Comparison of ENCODE assay signal across 8 cellular contexts in genomic region chr6:157323924-157324276, GRCh38. TPM values are rescaled to one million over a fixed set of nuclear protein-coding genes. Genes with fewer than 3 reads are reported as not detected.
A peak's percentile ranks its signal among the peaks of the same experiment; 100 is the strongest.
DNase-seq lines count a peak whose midpoint lies in the region; ATAC-seq, FAIRE-seq and TF ChIP-seq lines count a peak whose summit lies in the region.

No MANE protein-coding gene starts in this region.

- H3K4ac ChIP-seq in IMR-90 (ENCODE audit: low read depth, low read length): peak overlapping the region; percentile 85

- H2BK5ac ChIP-seq in IMR-90 (ENCODE audit: low read depth, low read length, poor library complexity, severe bottlenecking): peak overlapping the region; percentile 64

- peak overlapping the region; percentile 88 for H2AFZ ChIP-seq in IMR-90 (replicated peaks; ENCODE audit: low read length, poor library complexity)

- H2BK20ac ChIP-seq in IMR-90 (ENCODE audit: low read depth, low read length): peak overlapping the region; percentile 5; the same call in 1 of the 2 replicates

- H3K36me3 ChIP-seq in BJ (ENCODE audit: control insufficient read depth, insufficient read depth, low read length): no peaks in the 10 kb centered on the region; the same call in 1 of the 2 replicates
- H3K36me3 ChIP-seq in IMR-90 (ENCODE audit: control insufficient read depth, insufficient read depth, low read length): no peaks in the 10 kb centered on the region
- no peaks in the 10 kb centered on the region for H3K36me3 ChIP-seq in neutrophil
- no peaks in the 10 kb centered on the region for H3K36me3 ChIP-seq in uterus

- peak overlapping the region; percentile 45; the same call in 1 of the 3 replicates for H2BK15ac ChIP-seq in IMR-90 (ENCODE audit: low read depth, low read length)

- CTCF ChIA-PET in BJ (lab: Yijun Ruan, JAX): interaction anchor here (0.9 to 2.5 kb wide), 4 partner anchors 9 to 344 kb away, joined by 3 to 10 read pairs (median 5); no protein-coding TSS in a partner anchor
- CTCF ChIA-PET in IMR-90 (lab: Yijun Ruan, JAX): interaction anchor here (0.6 to 2.2 kb wide), 4 partner anchors 9 to 305 kb away, joined by 3 to 9 read pairs (median 4); no protein-coding TSS in a partner anchor

- peak overlapping the region; percentile 65 for H4K91ac ChIP-seq in IMR-90 (ENCODE audit: insufficient read depth, low read depth, low read length)

- no peaks in the 10 kb centered on the region; the same call in 1 of the 2 replicates for H4K20me1 ChIP-seq in IMR-90 (ENCODE audit: insufficient read depth, low read length)

- intact Hi-C loops in IMR-90 (cut with micrococcal nuclease): loop anchor here (1.0 to 5.0 kb wide), 4 partner anchors 56 to 548 kb away; no protein-coding TSS in a partner anchor
- intact Hi-C loops in uterus (cut with DNase I; ENCODE audit: low total_unique reads): loop anchor here (10.0 kb wide), 2 partner anchors 61 to 341 kb away; partner anchors contain the start of gene ZDHHC14

- peaks cover 3% of the 10 kb centered on the region; the same call in 1 of the 2 replicates for H3K9me1 ChIP-seq in IMR-90 (ENCODE audit: insufficient read depth, low read length)

- H3K4me3 ChIP-seq in BJ (ENCODE audit: low read depth, low read length): peak overlapping the region; percentile 61
- H3K4me3 ChIP-seq in IMR-90 (ENCODE audit: insufficient read depth, low read depth, low read length): peak overlapping the region; percentile 86
- peak overlapping the region; percentile 71 to 77 for H3K4me3 ChIP-seq in neutrophil (ENCODE audit: low read depth in 1 of 2, low read length in 1 of 2)
- H3K4me3 ChIP-seq in uterus: peak overlapping the region; percentile 73 to 95

- peak overlapping the region; percentile 36 for H2BK120ac ChIP-seq in IMR-90 (ENCODE audit: low read depth, low read length)

- peaks cover 9% of the 10 kb centered on the region for H3K36me3 Mint-ChIP-seq in activated T-helper 17 cell treated with anti-CD3 and anti-CD28 coated beads, Interleukin-2, amount 50 U/mL, for 72 hours (ENCODE audit: low read depth)

- H3K9ac ChIP-seq in IMR-90 (ENCODE audit: low read depth, low read length): peak overlapping the region; percentile 82

- POLR2A ChIA-PET in BJ (lab: Charles Lee) (interaction anchor here (0.7 kb wide), 1 partner anchor 283 kb away, joined by 3 read pairs; no protein-coding TSS in a partner anchor), IMR-90 (lab: Charles Lee; ENCODE audit: unreplicated experiment) (interaction anchor here (0.6 kb wide), 1 partner anchor 313 kb away, joined by 3 read pairs; no protein-coding TSS in a partner anchor)

- no peak for DNase-seq in BJ (ENCODE audit: low read depth)
- DNase-seq in IMR-90: peak; percentile 81
- DNase-seq in frontal cortex (ENCODE audit: low spot score in 2 of 2): peak; percentile 31 to 46
- DNase-seq in uterus: peak; percentile 80
- no peak for DNase-seq in NCI-H1105 treated with DMSO at 0.1 percent for 48 hours (lab: John Stamatoyannopoulos, UW)

- peak; percentile 30 for ATAC-seq in GM21367 (IDR thresholded peaks at IDR 0.05; ENCODE audit: unreplicated experiment)
- ATAC-seq in IMR-90 (ENCODE audit: low read depth): peak; percentile 63
- ATAC-seq in activated T-helper 17 cell treated with anti-CD3 and anti-CD28 coated beads, Interleukin-2, amount 50 U/mL, for 72 hours (replicated peaks): peak; percentile 39

- WGBS in IMR-90 (ENCODE audit: extremely low coverage in 2 of 2, insufficient read length in 1 of 2), 2 experiments: 1% methylated on average over 15 of the region's 21 CpGs; no CpG with 5 or more reads in 1 of the 2 experiments

- H3K18ac ChIP-seq in IMR-90 (ENCODE audit: low read depth, low read length): peak overlapping the region; percentile 40

- peaks cover 17% of the 10 kb centered on the region for H3K4me1 Mint-ChIP-seq in activated T-helper 17 cell treated with anti-CD3 and anti-CD28 coated beads, Interleukin-2, amount 50 U/mL, for 72 hours

- H3K27ac ChIP-seq in IMR-90 (ENCODE audit: insufficient read depth, low read length): peak overlapping the region; percentile 84
- H3K27ac ChIP-seq in neutrophil: peak overlapping the region; percentile 80
- peak overlapping the region; percentile 91 to 93 for H3K27ac ChIP-seq in uterus

- H3K9me3 ChIP-seq in IMR-90 (ENCODE audit: control insufficient read depth, insufficient read depth, low read length) (no peaks in the 10 kb centered on the region), neutrophil (no peaks in the 10 kb centered on the region), uterus (no peaks in the 10 kb centered on the region)

- peak overlapping the region; percentile 2; the same call in 1 of the 2 replicates for H2AK5ac ChIP-seq in IMR-90 (ENCODE audit: low read depth, low read length)

- no TSS peak for BruUV-seq in IMR-90 (replicated peaks; lab: Mats Ljungman, UMichigan)

- dilution Hi-C loops in IMR-90 (cut with HindIII; ENCODE audit: low sequenced_read_pairs, unreplicated experiment): no loop called here

- TF ChIP-seq POLR2A in IMR-90 (IDR thresholded peaks at IDR 0.05; ENCODE audit: low read depth, low read length) (no peak), uterus (IDR thresholded peaks at IDR 0.05) (no peak)

- H3K9me3 Mint-ChIP-seq in activated T-helper 17 cell treated with anti-CD3 and anti-CD28 coated beads, Interleukin-2, amount 50 U/mL, for 72 hours: no peaks in the 10 kb centered on the region

- H3K79me1 ChIP-seq in IMR-90 (ENCODE audit: low read depth in 1 of 2, low read length in 2 of 2): peaks cover 4 to 18% of the 10 kb centered on the region in 2 experiments; a peak in 3 of 4 replicates

- H2AK9ac ChIP-seq in IMR-90 (replicated peaks; ENCODE audit: low read depth, low read length, poor library complexity): peak overlapping the region; percentile 91

- H3K4me1 ChIP-seq in IMR-90 (ENCODE audit: control insufficient read depth, insufficient read depth, low read length): no peaks in the 10 kb centered on the region
- peaks cover 6 to 14% of the 10 kb centered on the region in 2 experiments for H3K4me1 ChIP-seq in neutrophil (ENCODE audit: control insufficient read depth in 1 of 2, insufficient read depth in 1 of 2, low read depth in 1 of 2, low read length in 1 of 2)
- H3K4me1 ChIP-seq in uterus: no peaks in the 10 kb centered on the region

- peak overlapping the region; percentile 85 for H3K4me2 ChIP-seq in IMR-90 (ENCODE audit: low read depth, low read length)

- peaks cover 16% of the 10 kb centered on the region for H3K27me3 Mint-ChIP-seq in activated T-helper 17 cell treated with anti-CD3 and anti-CD28 coated beads, Interleukin-2, amount 50 U/mL, for 72 hours

- peak overlapping the region; percentile 89 for H4K5ac ChIP-seq in IMR-90 (ENCODE audit: low read depth, low read length)

- H4K8ac ChIP-seq in IMR-90 (ENCODE audit: low read depth in 2 of 2, low read length in 2 of 2): peak overlapping the region; percentile 90 to 98

- peak overlapping the region; percentile 90 for H3K27ac Mint-ChIP-seq in activated T-helper 17 cell treated with anti-CD3 and anti-CD28 coated beads, Interleukin-2, amount 50 U/mL, for 72 hours

- peak overlapping the region; percentile 90 for H3K4me3 Mint-ChIP-seq in activated T-helper 17 cell treated with anti-CD3 and anti-CD28 coated beads, Interleukin-2, amount 50 U/mL, for 72 hours

- TF ChIP-seq CTCF in BJ (IDR thresholded peaks at IDR 0.05; ENCODE audit: insufficient read depth, low read depth, low read length) (peak; percentile 41), IMR-90 (conservative IDR thresholded peaks at IDR 0.05; ENCODE audit: low read depth, low read length) (peak; percentile 19; the same call in 1 of the 2 replicates), neutrophil (IDR thresholded peaks at IDR 0.05) (no peak), uterus (IDR thresholded peaks at IDR 0.05) (peak in 1 of 4 experiments; percentile 28)

- H3K27me3 ChIP-seq in BJ (ENCODE audit: control insufficient read depth, insufficient read depth, low read length) (no peaks in the 10 kb centered on the region), IMR-90 (ENCODE audit: control insufficient read depth, insufficient read depth, low read length) (no peaks in the 10 kb centered on the region), neutrophil (peaks cover 37% of the 10 kb centered on the region), uterus (no peaks in the 10 kb centered on the region)

- TF ChIP-seq RAD21 in IMR-90 (IDR thresholded peaks at IDR 0.05; ENCODE audit: low read length): peak; percentile 23

- FAIRE-seq in frontal cortex (lab: Jason Lieb, UNC): no peak

- H3K23ac ChIP-seq in IMR-90 (ENCODE audit: low read depth, low read length): peak overlapping the region; percentile 71

- H3K56ac ChIP-seq in IMR-90 (ENCODE audit: extremely low read depth, insufficient read depth, low read length): peak overlapping the region; percentile 53

- peak overlapping the region; percentile 82 for H3K14ac ChIP-seq in IMR-90 (replicated peaks; ENCODE audit: low read depth, low read length)

- in situ Hi-C loops in IMR-90 (cut with MboI; ENCODE audit: low sequenced_read_pairs): loop anchor here (25.0 kb wide), 1 partner anchor 563 kb away; no protein-coding TSS in a partner anchor

TF ChIP-seq in IMR-90, 13 proteins besides CTCF, POLR2A, EP300 and RAD21:
- TF ChIP-seq FOS (IDR thresholded peaks at IDR 0.05; ENCODE audit: low read depth, low read length) (no peak), CHD1 (IDR thresholded peaks at IDR 0.05; ENCODE audit: low read depth, low read length) (no peak), MXI1 (IDR thresholded peaks at IDR 0.05; ENCODE audit: borderline replicate concordance, low read depth, low read length) (no peak)

RNA-seq across cellular contexts. Expression of gene TMEM242, which starts 0.6 kb away (rescaled TPM):
- 4.4 and 6.2 TPM in 2 replicates for polyA plus RNA-seq in BJ (2011; rRNA removed)
- polyA minus RNA-seq in BJ (2011; rRNA and poly(A)+ RNA removed): 1.1 and 1.9 TPM in 2 replicates
- 2.3 and 4.2 TPM in 2 replicates for total RNA-seq in IMR-90 (2012; rRNA removed)
- polyA plus RNA-seq in IMR-90 (2012; rRNA removed): 4.3 and 4.6 TPM in 2 replicates
- polyA plus RNA-seq in IMR-90 (2012; cell fraction: cytosol; rRNA removed): 1.9 and 2.1 TPM in 2 replicates
- 0.70 and 2.6 TPM in 2 replicates for polyA plus RNA-seq in IMR-90 (2012; cell fraction: nucleus; rRNA removed; ENCODE audit: low replicate concordance)
- 1 to 10 TPM; 5.1 to 6.2 TPM for total RNA-seq in activated T-helper 17 cell treated with anti-CD3 and anti-CD28 coated beads, Interleukin-2, amount 50 U/mL, for 72 hours
- 10.2 TPM for total RNA-seq in frontal cortex
- 10 to 100 TPM in 3 of 4 donors, 1 to 10 TPM in 1; 3.3 to 14.2 (median 11.8) TPM for total RNA-seq in uterus

RNA-seq across cellular contexts. Expression of gene ZDHHC14, which starts 57.1 kb away (rescaled TPM):
- polyA plus RNA-seq in BJ (2011; rRNA removed) (3.2 and 3.6 TPM in 2 replicates), IMR-90 (2012; rRNA removed) (2.0 and 3.0 TPM in 2 replicates)
- polyA minus RNA-seq in BJ (2011; rRNA and poly(A)+ RNA removed): 2.3 and 2.4 TPM in 2 replicates
- total RNA-seq in IMR-90 (2012; rRNA removed) (0.56 and 0.90 TPM in 2 replicates), frontal cortex (9.0 TPM), uterus (10 to 100 TPM in 3 of 4 donors, 1 to 10 TPM in 1; 5.6 to 28.3 (median 12.9) TPM)
- 1.3 and 2.6 TPM in 2 replicates for polyA plus RNA-seq in IMR-90 (2012; cell fraction: cytosol; rRNA removed)
- 3.0 and 3.8 TPM in 2 replicates for polyA plus RNA-seq in IMR-90 (2012; cell fraction: nucleus; rRNA removed; ENCODE audit: low replicate concordance)
- 1 to 10 TPM; 2.1 to 2.2 TPM for total RNA-seq in activated T-helper 17 cell treated with anti-CD3 and anti-CD28 coated beads, Interleukin-2, amount 50 U/mL, for 72 hours

Comparison
In these comparisons a context has a peak if more than half of its experiments do, and no peak if none do; other contexts are left out.
1. DNase-seq: peak in IMR-90 (single experiment), frontal cortex (2 of 2) and uterus (2 of 2); none in BJ (single experiment) and NCI-H1105 treated with DMSO at 0.1 percent for 48 hours (single experiment).
2. Peak in every context shown above with its lines, with median percentiles within 50 percentile points of each other: H3K4me3 ChIP-seq, ATAC-seq and H3K27ac ChIP-seq.